In the genomic region with DNA sequence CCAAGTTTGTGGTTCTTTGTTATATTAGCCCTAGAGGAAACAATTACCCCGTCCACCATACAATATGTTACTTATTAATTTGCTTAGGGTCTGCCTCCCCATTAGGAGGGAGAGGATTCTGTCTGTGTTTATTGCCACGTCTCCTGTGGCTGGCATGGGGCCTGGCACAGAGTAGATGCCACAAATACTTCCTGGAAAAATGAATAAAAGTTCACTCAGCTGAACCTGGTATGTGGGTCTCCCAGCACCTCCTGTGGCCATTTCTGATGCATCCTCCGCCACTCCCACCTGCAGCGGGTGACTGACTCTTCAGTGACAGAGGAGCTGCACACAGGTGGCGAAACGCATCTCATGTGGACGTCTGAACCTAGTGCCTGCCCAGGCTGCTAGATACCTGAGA, we compare ENCODE assay signal across 32 cellular contexts.
"Had no signal": no experiment of that assay in that cellular context is flagged by ENCODE, and none has a peak within 500 bp of the region (broad histone marks: within the 10 kb centered on the region; RNA-seq: fewer than 3 reads in every experiment).

No MANE protein-coding gene starts in this region.

- H3K36me3 Mint-ChIP-seq: activated naive CD4-positive, alpha-beta T cell treated with anti-CD3 and anti-CD28 coated beads, Interleukin-2, amount 50 U/mL, for 24 hours; activated naive CD8-positive, alpha-beta T cell treated with anti-CD3 and anti-CD28 coated beads, Interleukin-2, amount 10 ng/mL, durations not matched to agents 7 days and 5 days had no signal

- H3K27ac ChIP-seq: ascending aorta, breast epithelium, Peyer's patch, SJSA1, WERI-Rb-1 had no signal

- ATAC-seq: activated CD8-positive, alpha-beta T cell treated with anti-CD3 and anti-CD28 coated beads, Interleukin-2, amount 10 ng/mL, durations not matched to agents 7 days and 5 days; K562; PC-3 had no signal

- H3K4me3 ChIP-seq: ascending aorta, breast epithelium, K562, Peyer's patch, SJSA1 had no signal

- H3K27me3 ChIP-seq: ascending aorta, breast epithelium, Peyer's patch, SJSA1 had no signal

- H3K9me3 ChIP-seq: ascending aorta, breast epithelium, Peyer's patch, SJSA1, SK-N-SH had no signal

- H3K27ac Mint-ChIP-seq: activated CD8-positive, alpha-beta T cell treated with anti-CD3 and anti-CD28 coated beads, Interleukin-2, amount 10 ng/mL, durations not matched to agents 7 days and 5 days; activated naive CD4-positive, alpha-beta T cell treated with anti-CD3 and anti-CD28 coated beads, Interleukin-2, amount 50 U/mL, for 24 hours; activated naive CD8-positive, alpha-beta T cell treated with anti-CD3 and anti-CD28 coated beads, Interleukin-2, amount 10 ng/mL, durations not matched to agents 7 days and 5 days; activated T-cell treated with anti-CD3 and anti-CD28 coated beads, Interleukin-2, amount 50 U/mL, for 24 hours; activated T-helper 2 cell treated with anti-CD3 and anti-CD28 coated beads, Interferon-gamma antibody, Interleukin-2, Interleukin-4, amounts not matched to agents 10 μg/mL and 5 μg/mL and 100 μg/mL, durations not matched to agents 14 hours and 24 hours and 36 hours; T-helper 1 cell treated with Interleukin-12 subunit alpha and Interleukin-12 subunit beta and Interleukin-4 antibody, amounts not matched to agents 30 μg/mL and 1 μg/mL, for 36 hours had no signal

- H3K27me3 Mint-ChIP-seq: activated naive CD4-positive, alpha-beta T cell treated with anti-CD3 and anti-CD28 coated beads, Interleukin-2, amount 50 U/mL, for 24 hours had no signal

- H3K4me1 Mint-ChIP-seq: activated naive CD4-positive, alpha-beta T cell treated with anti-CD3 and anti-CD28 coated beads, Interleukin-2, amount 50 U/mL, for 24 hours had no signal

- DNase-seq: activated CD4-positive, alpha-beta T cell treated with anti-CD3 and anti-CD28 coated beads for 1 hour; activated CD4-positive, alpha-beta T cell treated with anti-CD3 and anti-CD28 coated beads for 48 hours; activated CD4-positive, CD25-positive, alpha-beta regulatory T cell; activated CD8-positive, alpha-beta T cell treated with anti-CD3 and anti-CD28 coated beads, Interleukin-2, amount 10 ng/mL, durations not matched to agents 7 days and 5 days; activated gamma-delta T cell; activated naive CD4-positive, alpha-beta T cell treated with Interleukin-2 at 50 U/mL for 16 hours; activated naive CD8-positive, alpha-beta T cell treated with anti-CD3 and anti-CD28 coated beads, Interleukin-2, amount 10 ng/mL, durations not matched to agents 7 days and 5 days; activated T-cell treated with anti-CD3 and anti-CD28 coated beads, Interleukin-2, amount 50 U/mL, for 24 hours; amygdala; NCI-H1092 treated with DMSO at 0.1 percent for 48 hours; NCI-H1417; NCI-H146; NCI-H187; NCI-H2029 treated with DMSO at 0.1 percent for 48 hours; NCI-H510A; NCI-H526; NCI-H748 treated with DMSO at 0.1 percent for 48 hours; NK-92 treated with Interleukin-12 subunit alpha and Interleukin-12 subunit beta, amount 100 ng/mL, for 24 hours; PC-3; Peyer's patch; RPMI8226; SHP77 treated with DMSO at 0.1 percent for 48 hours; SK-N-SH; T-helper 9 cell; WERI-Rb-1 had no signal

- H3K4me3 Mint-ChIP-seq: activated CD8-positive, alpha-beta T cell treated with anti-CD3 and anti-CD28 coated beads, Interleukin-2, amount 10 ng/mL, durations not matched to agents 7 days and 5 days; activated naive CD4-positive, alpha-beta T cell treated with anti-CD3 and anti-CD28 coated beads, Interleukin-2, amount 50 U/mL, for 24 hours; activated naive CD8-positive, alpha-beta T cell treated with anti-CD3 and anti-CD28 coated beads, Interleukin-2, amount 10 ng/mL, durations not matched to agents 7 days and 5 days; activated T-cell treated with anti-CD3 and anti-CD28 coated beads, Interleukin-2, amount 50 U/mL, for 24 hours; T-helper 1 cell treated with Interleukin-12 subunit alpha and Interleukin-12 subunit beta and Interleukin-4 antibody, amounts not matched to agents 30 μg/mL and 1 μg/mL, for 36 hours had no signal

- H3K4me1 ChIP-seq: ascending aorta, breast epithelium, Peyer's patch, SJSA1 had no signal

- H3K36me3 ChIP-seq: ascending aorta, breast epithelium, Peyer's patch, SJSA1, WERI-Rb-1 had no signal
